In genomic region chr9:136339173-136339957, GRCh38 we compare ENCODE assay signal across 8 cellular contexts. TPM values are rescaled to one million over a fixed set of nuclear protein-coding genes. Genes with fewer than 3 reads are reported as not detected.
DNase-seq lines count a peak whose midpoint lies in the region; ATAC-seq and TF ChIP-seq lines count a peak whose summit lies in the region.

No MANE protein-coding gene starts in this region.

- no peaks in the 10 kb centered on the region for H3K9me3 Mint-ChIP-seq in CD4-positive, alpha-beta T cell

- H3K27me3 ChIP-seq in CD4-positive, alpha-beta T cell (ENCODE audit: control insufficient read depth, insufficient read depth, low read length): no peaks in the 10 kb centered on the region
- no peaks in the 10 kb centered on the region for H3K27me3 ChIP-seq in PC-3 (ENCODE audit: low read length)
- H3K27me3 ChIP-seq in transverse colon: peaks cover 8% of the 10 kb centered on the region

- H3K4me1 ChIP-seq in PC-3 (ENCODE audit: insufficient read depth, low read length) (no peaks in the 10 kb centered on the region), transverse colon (peaks cover 11 to 16% (median 15%) of the 10 kb centered on the region in 4 donors)

- H3K9ac ChIP-seq in PC-3 (ENCODE audit: low read length): no peak overlapping the region

- no peak for TF ChIP-seq POLR2A in transverse colon (IDR thresholded peaks at IDR 0.05)

- H3K36me3 ChIP-seq in PC-3 (ENCODE audit: low read depth, low read length) (no peaks in the 10 kb centered on the region), transverse colon (no peaks in the 10 kb centered on the region)

- no peaks in the 10 kb centered on the region for H3K9me2 ChIP-seq in PC-3 (replicated peaks; ENCODE audit: low read length)

- no peak overlapping the region for H3K4me2 ChIP-seq in PC-3 (ENCODE audit: low read length)

- peak in 5 of 10 experiments; percentile 19 to 46 (median 27) for DNase-seq in CD4-positive, alpha-beta T cell
- peak; percentile 63 for DNase-seq in GM19238 (ENCODE audit: insufficient read length, low spot score)
- DNase-seq in PC-3: peak; percentile 56
- peak; percentile 75 for DNase-seq in cerebellar cortex (ENCODE audit: low spot score)
- peak; percentile 79 for DNase-seq in left kidney (ENCODE audit: low read depth, low spot score)
- DNase-seq in transverse colon: peak; percentile 79

- H3K27ac Mint-ChIP-seq in CD4-positive, alpha-beta T cell: no peak overlapping the region

- no peak for TF ChIP-seq CTCF in CD4-positive, alpha-beta T cell (IDR thresholded peaks at IDR 0.05)
- TF ChIP-seq CTCF in PC-3 (conservative IDR thresholded peaks at IDR 0.05; ENCODE audit: low read depth, low read length) (peak; percentile 81), transverse colon (IDR thresholded peaks at IDR 0.05) (peak; percentile 89 to 96 (median 93))

- intact Hi-C loops in CD4-positive, alpha-beta T cell (cut with DNase I, micrococcal nuclease): no loop called here
- intact Hi-C loops in PC-3 (cut with micrococcal nuclease): loop anchor here (2.0 kb wide), 1 partner anchor 61 kb away; the partner anchor contains the start of gene SNAPC4
- intact Hi-C loops in transverse colon (cut with DNase I; ENCODE audit: low total_unique reads): loop anchor here (2.0 to 10.0 kb wide), 2 partner anchors 25 to 65 kb away; partner anchors contain the start of gene SNAPC4

- no peaks in the 10 kb centered on the region for H3K36me3 Mint-ChIP-seq in CD4-positive, alpha-beta T cell (ENCODE audit: low read depth)

- in situ Hi-C loops in transverse colon (cut with MboI; ENCODE audit: low pct_ligation_motif_present in 1 of 4, low pct_unique_long_range_greater_than_20kb in 1 of 4, low sequenced_read_pairs in 3 of 4): no loop called here

- no peak overlapping the region for H3K4me3 ChIP-seq in PC-3 (ENCODE audit: low read length)
- H3K4me3 ChIP-seq in transverse colon: no peak overlapping the region

- no peaks in the 10 kb centered on the region for H3K9me3 ChIP-seq in CD4-positive, alpha-beta T cell (ENCODE audit: control insufficient read depth, low read length)
- H3K9me3 ChIP-seq in PC-3 (ENCODE audit: low read length) (no peaks in the 10 kb centered on the region), transverse colon (no peaks in the 10 kb centered on the region)

- ATAC-seq in CD4-positive, alpha-beta T cell (ENCODE audit: poor library complexity): peak; percentile 36
- ATAC-seq in PC-3: peak; percentile 75
- ATAC-seq in HG03025 (IDR thresholded peaks at IDR 0.05; ENCODE audit: low FRiP score, unreplicated experiment): no peak
- ATAC-seq in HG03039 (IDR thresholded peaks at IDR 0.05; ENCODE audit: unreplicated experiment): no peak

- no TSS peak for BruUV-seq in PC-3 (replicated peaks; lab: Mats Ljungman, UMichigan)

- CTCF ChIA-PET in CD4-positive, alpha-beta T cell (lab: Charles Lee): no interaction called here
- CTCF ChIA-PET in PC-3 (lab: Charles Lee): no interaction called here

- H4K20me1 ChIP-seq in PC-3 (ENCODE audit: low read length): no peaks in the 10 kb centered on the region

- no peaks in the 10 kb centered on the region for H3K4me1 Mint-ChIP-seq in CD4-positive, alpha-beta T cell (ENCODE audit: low read depth)

- H3K27me3 Mint-ChIP-seq in CD4-positive, alpha-beta T cell: no peaks in the 10 kb centered on the region

- H3K27ac ChIP-seq in CD4-positive, alpha-beta T cell (ENCODE audit: low read depth, low read length): no peak overlapping the region
- H3K27ac ChIP-seq in PC-3 (ENCODE audit: low read length) (no peak overlapping the region), transverse colon (no peak overlapping the region)

- WGBS in transverse colon (ENCODE audit: low coverage in 1 of 2), 2 donors: 58 to 79% methylated on average over 2 to 24 of the region's 32 CpGs

- TF ChIP-seq EP300 in transverse colon (IDR thresholded peaks at IDR 0.05; ENCODE audit: low read depth): no peak

- no peaks in the 10 kb centered on the region for H3K79me2 ChIP-seq in PC-3 (ENCODE audit: low read length)

- H3F3A ChIP-seq in PC-3 (ENCODE audit: low read length, unreplicated experiment): no peaks in the 10 kb centered on the region

- POLR2A ChIA-PET in CD4-positive, alpha-beta T cell (lab: Charles Lee): no interaction called here
- POLR2A ChIA-PET in PC-3 (lab: Charles Lee; ENCODE audit: unreplicated experiment): no interaction called here

- no peak overlapping the region for H2AFZ ChIP-seq in PC-3 (ENCODE audit: low read length)

- no peak overlapping the region for H3K4me3 Mint-ChIP-seq in CD4-positive, alpha-beta T cell

RNA-seq across cellular contexts. Expression of gene GPSM1, which starts 12.0 kb away (rescaled TPM):
- total RNA-seq in CD4-positive, alpha-beta T cell: 1 to 10 TPM; 7.7 to 8.6 TPM
- total RNA-seq in PC-3 (2014; rRNA removed): 26.9 and 27.8 TPM in 2 replicates
- 1 to 10 TPM; 2.3 to 8.6 (median 7.0) TPM for total RNA-seq in transverse colon

RNA-seq across cellular contexts. Expression of gene DNLZ, which starts 24.2 kb away (rescaled TPM):
- 10 to 100 TPM; 15.4 to 17.0 TPM for total RNA-seq in CD4-positive, alpha-beta T cell
- total RNA-seq in PC-3 (2014; rRNA removed) (51.4 and 64.9 TPM in 2 replicates), transverse colon (10 to 100 TPM in 2 of 4 donors, 1 to 10 TPM in 2; 6.7 to 17.3 (median 10.4) TPM)

RNA-seq across cellular contexts. Expression of gene CARD9, which starts 34.1 kb away (rescaled TPM):
- total RNA-seq in CD4-positive, alpha-beta T cell: under 1 TPM; 0.36 to 0.64 TPM
- total RNA-seq in PC-3 (2014; rRNA removed) (0.52 and 1.1 TPM in 2 replicates), transverse colon (1 to 10 TPM; 1.1 to 5.6 (median 2.0) TPM)

RNA-seq across cellular contexts. Expression of gene CCDC187, which starts 35.5 kb away (rescaled TPM):
- total RNA-seq in CD4-positive, alpha-beta T cell: not detected
- total RNA-seq in PC-3 (2014; rRNA removed): 0.04 TPM in 1 of 2 replicates, not detected in the other
- total RNA-seq in transverse colon: 1 to 10 TPM in 1 of 4 donors, under 1 TPM in 2, not detected in 1; 0.40 to 1.1 (median 0.41) TPM

Comparison
In these comparisons a context has a peak if more than half of its experiments do, and no peak if none do; other contexts are left out.
1. ATAC-seq: peak in CD4-positive, alpha-beta T cell (single experiment) and PC-3 (single experiment); none in HG03025 (single experiment) and HG03039 (single experiment).
2. intact Hi-C loops: an anchor here in PC-3 (2.0 kb wide) and transverse colon (2.0 to 10.0 kb wide); none called in CD4-positive, alpha-beta T cell.